8 cellular contexts compared by ENCODE assay signal in genomic region chr4:6327220-6327917, GRCh38. TPM values are rescaled to one million over a fixed set of nuclear protein-coding genes. Genes with fewer than 3 reads are reported as not detected.
DNase-seq lines count a peak whose midpoint lies in the region; ATAC-seq, FAIRE-seq and TF ChIP-seq lines count a peak whose summit lies in the region.

No MANE protein-coding gene starts in this region.

- TF ChIP-seq EP300 in Ishikawa (IDR thresholded peaks at IDR 0.05; ENCODE audit: borderline replicate concordance) (no peak), ovary (IDR thresholded peaks at IDR 0.05) (no peak), transverse colon (IDR thresholded peaks at IDR 0.05; ENCODE audit: low read depth) (no peak)

- H3K4me1 ChIP-seq in RWPE2 (ENCODE audit: insufficient read depth, poor library complexity, severe bottlenecking) (no peaks in the 10 kb centered on the region), ovary (ENCODE audit: insufficient read depth) (no peaks in the 10 kb centered on the region), transverse colon (peaks cover 0 to 8% (median 1%) of the 10 kb centered on the region in 4 donors)

- peak; percentile 77 for TF ChIP-seq CTCF in RWPE2 (IDR thresholded peaks at IDR 0.05; ENCODE audit: poor library complexity, severe bottlenecking)
- peak; percentile 97 for TF ChIP-seq CTCF in ovary (IDR thresholded peaks at IDR 0.05)
- TF ChIP-seq CTCF in transverse colon (IDR thresholded peaks at IDR 0.05) = peak; percentile 94 to 97 (median 96)

- H3K4me3 ChIP-seq in RWPE2 (ENCODE audit: severe bottlenecking) (no peak overlapping the region), ovary (no peak overlapping the region), transverse colon (no peak overlapping the region)

- peak; percentile 93 for DNase-seq in AG20443 (ENCODE audit: low spot score)
- peak; percentile 81 for DNase-seq in GM19238 (ENCODE audit: insufficient read length, low spot score)
- DNase-seq in RWPE2 (ENCODE audit: low spot score) = no peak
- peak; percentile 78 for DNase-seq in activated gamma-delta T cell treated with Interleukin-2 at 50 U/mL for 16 hours
- peak; percentile 78 to 88 for DNase-seq in frontal cortex (ENCODE audit: low spot score in 2 of 2)
- peak; percentile 76 to 90 (median 87) for DNase-seq in ovary
- peak; percentile 81 for DNase-seq in transverse colon

- H3K9me3 ChIP-seq in RWPE2 (ENCODE audit: severe bottlenecking) (no peaks in the 10 kb centered on the region), ovary (no peaks in the 10 kb centered on the region), transverse colon (no peaks in the 10 kb centered on the region)

- WGBS in ovary, 3 donors = 14 to 16% (median 15%) methylated on average over 19 to 21 of the region's 21 CpGs
- WGBS in transverse colon (ENCODE audit: low coverage in 1 of 2), 2 donors = 15% methylated on average over 16 of the region's 21 CpGs; no CpG with 5 or more reads in 1 of the 2 donors

- no peaks in the 10 kb centered on the region for H3K36me3 ChIP-seq in RWPE2 (ENCODE audit: low read depth)
- H3K36me3 ChIP-seq in ovary = no peaks in the 10 kb centered on the region
- H3K36me3 ChIP-seq in transverse colon = no peaks in the 10 kb centered on the region

- TF ChIP-seq RAD21 in Ishikawa (IDR thresholded peaks at IDR 0.05; ENCODE audit: low read depth) = peak; percentile 95

- no peaks in the 10 kb centered on the region for H3K27me3 ChIP-seq in RWPE2 (ENCODE audit: insufficient read depth, poor library complexity, severe bottlenecking)
- no peaks in the 10 kb centered on the region for H3K27me3 ChIP-seq in ovary
- H3K27me3 ChIP-seq in transverse colon = peaks cover 4% of the 10 kb centered on the region

- intact Hi-C loops in ovary (cut with DNase I) (loop anchor here (2.0 to 5.0 kb wide), 3 partner anchors 65 to 77 kb away; no protein-coding TSS in a partner anchor), transverse colon (cut with DNase I; ENCODE audit: low total_unique reads) (loop anchor here (1.0 kb wide), 1 partner anchor 76 kb away; no protein-coding TSS in a partner anchor)

- in situ Hi-C loops in transverse colon (cut with MboI; ENCODE audit: low pct_ligation_motif_present in 1 of 4, low pct_unique_long_range_greater_than_20kb in 1 of 4, low sequenced_read_pairs in 3 of 4) = loop anchor here (5.0 kb wide), 2 partner anchors 70 to 75 kb away; no protein-coding TSS in a partner anchor

- peak; percentile 78 for ATAC-seq in RWPE2 (ENCODE audit: low read depth)

- H3K27ac ChIP-seq in RWPE2 (ENCODE audit: poor library complexity, severe bottlenecking) (no peak overlapping the region), ovary (no peak overlapping the region), transverse colon (no peak overlapping the region)

- FAIRE-seq in frontal cortex (lab: Jason Lieb, UNC) = no peak

- TF ChIP-seq POLR2A in ovary (IDR thresholded peaks at IDR 0.05) (peak; percentile 19), transverse colon (IDR thresholded peaks at IDR 0.05) (no peak)

TF ChIP-seq in Ishikawa, 13 proteins besides CTCF, POLR2A, EP300 and RAD21:
- TF ChIP-seq EGR1 (IDR thresholded peaks at IDR 0.05) = no peak
- no peak for TF ChIP-seq USF1 (IDR thresholded peaks at IDR 0.05)
- TF ChIP-seq REST (IDR thresholded peaks at IDR 0.05; ENCODE audit: low read depth) = no peak
- TF ChIP-seq NFIC (IDR thresholded peaks at IDR 0.05) = no peak
- no peak for TF ChIP-seq TAF1 (IDR thresholded peaks at IDR 0.05; ENCODE audit: low read depth)
- no peak for TF ChIP-seq ZBTB7A (IDR thresholded peaks at IDR 0.05; ENCODE audit: low read depth)
- no peak for TF ChIP-seq FOXM1 (IDR thresholded peaks at IDR 0.05; ENCODE audit: borderline replicate concordance, low read depth)
- TF ChIP-seq CEBPB (IDR thresholded peaks at IDR 0.05) = no peak
- no peak for TF ChIP-seq TCF12 (IDR thresholded peaks at IDR 0.05; ENCODE audit: low read depth)

RNA-seq across cellular contexts. Expression of gene WFS1, which starts 57.7 kb away (rescaled TPM):
- 3.7 TPM for total RNA-seq in frontal cortex
- 100 to 1,000 TPM in 5 of 7 donors, 10 to 100 TPM in 2; 57.4 to 174 (median 140) TPM for total RNA-seq in ovary
- 100 to 1,000 TPM in 1 of 2 donors, 10 to 100 TPM in 1; 33.2 to 111 TPM for polyA plus RNA-seq in ovary
- total RNA-seq in transverse colon = 10 to 100 TPM; 11.5 to 23.5 (median 20.8) TPM
